29 cellular contexts compared by ENCODE assay signal in genomic region chr4:52865305-52865704, GRCh38. TPM values are rescaled to one million over a fixed set of nuclear protein-coding genes. Genes with fewer than 3 reads are reported as not detected.
DNase-seq lines count a peak whose midpoint lies in the region; ATAC-seq and TF ChIP-seq lines count a peak whose summit lies in the region.
"Had no signal": no experiment of that assay in that cellular context is flagged by ENCODE, and none has a peak within 500 bp of the region (broad histone marks: within the 10 kb centered on the region; RNA-seq: fewer than 3 reads in every experiment).

No MANE protein-coding gene starts in this region.

- in situ Hi-C loops in mammary epithelial cell (cut with MboI; ENCODE audit: low sequenced_read_pairs in 2 of 2) (no loop called here), gastrocnemius medialis (cut with MboI; ENCODE audit: low sequenced_read_pairs in 4 of 4) (loop anchor here in 1 of 4 donors (25.0 kb wide), 1 partner anchor 522 kb away; the partner anchor contains the start of gene FIP1L1)

- dilution Hi-C loops in mammary epithelial cell (cut with HindIII; ENCODE audit: low sequenced_read_pairs) = no loop called here

- H3K36me3 Mint-ChIP-seq in MCF 10A (ENCODE audit: insufficient read depth, unreplicated experiment) (peaks cover 30% of the 10 kb centered on the region), nephron (ENCODE audit: low read depth) (peaks cover 54% of the 10 kb centered on the region), type B pancreatic cell (peaks cover 30% of the 10 kb centered on the region), T-cell (no peaks in the 10 kb centered on the region)

- CTCF ChIA-PET in MCF 10A (lab: Yijun Ruan, JAX) (no interaction called here), mammary epithelial cell (lab: Charles Lee; ENCODE audit: low non-redundant PET) (no interaction called here), T-cell (lab: Charles Lee) (no interaction called here)

- no peak overlapping the region for H3K9ac ChIP-seq in mammary epithelial cell (ENCODE audit: insufficient read depth, low read length)

- H3K4me1 Mint-ChIP-seq in MCF 10A (ENCODE audit: insufficient read depth, unreplicated experiment) (peaks cover 16% of the 10 kb centered on the region), nephron (peaks cover 76% of the 10 kb centered on the region), type B pancreatic cell (ENCODE audit: unreplicated experiment) (peaks cover 49% of the 10 kb centered on the region), T-cell (peaks cover 5 to 10% (median 10%) of the 10 kb centered on the region in 3 donors)

- POLR2A ChIA-PET in MCF 10A (lab: Yijun Ruan, JAX) (interaction anchor here (0.6 to 4.6 kb wide), 3 partner anchors 13 to 152 kb away, joined by 3 to 30 read pairs (median 9); no protein-coding TSS in a partner anchor), T-cell (lab: Charles Lee) (no interaction called here)

- no peak for TF ChIP-seq POLR2A in gastrocnemius medialis (IDR thresholded peaks at IDR 0.05)

- H3K79me2 ChIP-seq in mammary epithelial cell (ENCODE audit: insufficient read depth, low read length) = peaks cover 4% of the 10 kb centered on the region

- peaks cover 11% of the 10 kb centered on the region for H3K4me1 ChIP-seq in mammary epithelial cell (ENCODE audit: insufficient read depth, low read length)
- H3K4me1 ChIP-seq in gastrocnemius medialis = peaks cover 27 to 30% of the 10 kb centered on the region in 2 donors

- H3K4me2 ChIP-seq in mammary epithelial cell (ENCODE audit: insufficient read depth, low read depth, low read length) = no peak overlapping the region

- BruUV-seq in MCF 10A (replicated peaks; lab: Mats Ljungman, UMichigan) (no TSS peak), mammary epithelial cell (replicated peaks; lab: Mats Ljungman, UMichigan) (no TSS peak)

- H3K4me3 ChIP-seq in mammary epithelial cell (replicated peaks in 1 of 3; ENCODE audit: insufficient read depth in 1 of 3, low read depth in 2 of 3, low read length in 3 of 3) (no peak overlapping the region), coronary artery (peak overlapping the region; percentile 90), gastrocnemius medialis (no peak overlapping the region)
- H3K4me3 ChIP-seq: upper lobe of left lung had no signal

- H3K27ac Mint-ChIP-seq in MCF 10A (ENCODE audit: low read depth, unreplicated experiment) = peak overlapping the region; percentile 35
- H3K27ac Mint-ChIP-seq in nephron = peak overlapping the region; percentile 91 to 97 (median 91)
- no peak overlapping the region for H3K27ac Mint-ChIP-seq in type B pancreatic cell
- no peak overlapping the region for H3K27ac Mint-ChIP-seq in T-cell
- H3K27ac Mint-ChIP-seq: activated B cell treated with CpG ODN at 0.5 μM for 24 hours; activated naive CD8-positive, alpha-beta T cell treated with anti-CD3 and anti-CD28 coated beads for 36 hours; activated T-cell treated with anti-CD3 and anti-CD28 coated beads, Interleukin-2, amount 50 U/mL, for 24 hours; IgD-negative memory B cell; progenitor cell of endocrine pancreas had no signal

- H3K9me3 Mint-ChIP-seq in MCF 10A (ENCODE audit: unreplicated experiment) = no peaks in the 10 kb centered on the region
- no peaks in the 10 kb centered on the region for H3K9me3 Mint-ChIP-seq in nephron
- H3K9me3 Mint-ChIP-seq in type B pancreatic cell = no peaks in the 10 kb centered on the region
- H3K9me3 Mint-ChIP-seq in T-cell = no peaks in the 10 kb centered on the region
- H3K9me3 Mint-ChIP-seq: activated B cell treated with CpG ODN at 0.5 μM for 24 hours; activated naive CD8-positive, alpha-beta T cell treated with anti-CD3 and anti-CD28 coated beads for 36 hours; activated T-cell treated with anti-CD3 and anti-CD28 coated beads, Interleukin-2, amount 50 U/mL, for 24 hours; IgD-negative memory B cell had no signal

- no peak overlapping the region for H2AFZ ChIP-seq in mammary epithelial cell (ENCODE audit: low read depth, low read length)

- H3K4me3 Mint-ChIP-seq in MCF 10A (ENCODE audit: unreplicated experiment) (no peak overlapping the region), nephron (peak overlapping the region; percentile 85 to 96 (median 85)), type B pancreatic cell (peak overlapping the region; percentile 88), T-cell (no peak overlapping the region)
- H3K4me3 Mint-ChIP-seq: activated B cell treated with CpG ODN at 0.5 μM for 24 hours; activated naive CD8-positive, alpha-beta T cell treated with anti-CD3 and anti-CD28 coated beads for 36 hours; activated T-cell treated with anti-CD3 and anti-CD28 coated beads, Interleukin-2, amount 50 U/mL, for 24 hours; CD14-positive monocyte had no signal

- intact Hi-C loops in MCF 10A (cut with micrococcal nuclease) (no loop called here), mammary epithelial cell (cut with micrococcal nuclease) (no loop called here), gastrocnemius medialis (cut with DNase I; ENCODE audit: low total_unique reads) (no loop called here)

- no peak for TF ChIP-seq CTCF in MCF 10A (IDR thresholded peaks at IDR 0.05; ENCODE audit: unreplicated experiment)
- TF ChIP-seq CTCF in mammary epithelial cell (conservative IDR thresholded peaks at IDR 0.05 in 1 of 2, IDR thresholded peaks at IDR 0.05 in 1 of 2; ENCODE audit: extremely low read depth in 1 of 2, insufficient read depth in 1 of 2, low read depth in 1 of 2, low read length in 2 of 2) = no peak
- TF ChIP-seq CTCF in coronary artery (IDR thresholded peaks at IDR 0.05) = no peak
- no peak for TF ChIP-seq CTCF in nephron (IDR thresholded peaks at IDR 0.05; ENCODE audit: unreplicated experiment in 3 of 3)
- TF ChIP-seq CTCF in type B pancreatic cell (conservative IDR thresholded peaks at IDR 0.05) = no peak
- TF ChIP-seq CTCF in gastrocnemius medialis (IDR thresholded peaks at IDR 0.05 in 4 of 5, conservative IDR thresholded peaks at IDR 0.05 in 1 of 5) = no peak

- H3K9me3 ChIP-seq in mammary epithelial cell (replicated peaks; ENCODE audit: insufficient read depth, low read length) (no peaks in the 10 kb centered on the region), gastrocnemius medialis (no peaks in the 10 kb centered on the region)
- H3K9me3 ChIP-seq: upper lobe of left lung had no signal

- ATAC-seq in gastrocnemius medialis (no peak), T-cell (replicated peaks in 1 of 4) (no peak), GM21737 (IDR thresholded peaks at IDR 0.05; ENCODE audit: unreplicated experiment) (no peak)
- ATAC-seq: left ventricle myocardium superior, sciatic nerve had no signal

- H3K27me3 Mint-ChIP-seq in MCF 10A (ENCODE audit: insufficient read depth, unreplicated experiment) = no peaks in the 10 kb centered on the region
- H3K27me3 Mint-ChIP-seq in nephron (ENCODE audit: low read depth) = no peaks in the 10 kb centered on the region
- H3K27me3 Mint-ChIP-seq in type B pancreatic cell = peaks cover 24% of the 10 kb centered on the region
- H3K27me3 Mint-ChIP-seq in T-cell = peaks cover 18 to 19% of the 10 kb centered on the region in 2 donors

- WGBS in mammary epithelial cell (ENCODE audit: low coverage, missing lambda C conversion rate) = 93% methylated on average over 8 of the region's 9 CpGs

- H3K27me3 ChIP-seq in mammary epithelial cell (ENCODE audit: insufficient read depth, low read length) (no peaks in the 10 kb centered on the region), gastrocnemius medialis (no peaks in the 10 kb centered on the region)

- no peak for DNase-seq in MCF 10A (ENCODE audit: unreplicated experiment)
- no peak for DNase-seq in mammary epithelial cell
- DNase-seq in coronary artery (ENCODE audit: low spot score) = no peak
- DNase-seq in type B pancreatic cell (ENCODE audit: extremely low spot score, unreplicated experiment) = no peak
- no peak for DNase-seq in gastrocnemius medialis
- DNase-seq in T-cell = no peak
- DNase-seq: activated B cell treated with CpG ODN at 0.5 μM for 24 hours; activated CD4-positive, alpha-beta T cell treated with anti-CD3 and anti-CD28 coated beads, Interleukin-2, amount 50 U/mL, for 1 hour; activated effector memory CD4-positive, alpha-beta T cell treated with anti-CD3 and anti-CD28 coated beads, Interleukin-2, amount 50 U/mL, for 16 hours; activated naive CD8-positive, alpha-beta T cell treated with anti-CD3 and anti-CD28 coated beads for 36 hours; activated T-cell treated with anti-CD3 and anti-CD28 coated beads, Interleukin-2, amount 50 U/mL, for 24 hours; central memory CD4-positive, alpha-beta T cell; left ventricle myocardium superior; NCI-H1048; NCI-H2171; nucleus accumbens; OCI-M1; stimulated activated CD4-positive, alpha-beta T cell treated with anti-CD3 and anti-CD28 coated beads, Interleukin-4, amount 100 ng/mL, for 24 hours had no signal

- H3K36me3 ChIP-seq in mammary epithelial cell (ENCODE audit: insufficient read depth, low read length) = peaks cover 6% of the 10 kb centered on the region
- H3K36me3 ChIP-seq in gastrocnemius medialis = no peaks in the 10 kb centered on the region
- H3K36me3 ChIP-seq: upper lobe of left lung had no signal

- H3K27ac ChIP-seq in mammary epithelial cell (ENCODE audit: insufficient read depth, low read depth, low read length) = no peak overlapping the region
- peak overlapping the region; percentile 36 to 94 for H3K27ac ChIP-seq in coronary artery
- H3K27ac ChIP-seq in gastrocnemius medialis = no peak overlapping the region
- H3K27ac ChIP-seq: RWPE1, upper lobe of left lung had no signal

- no peaks in the 10 kb centered on the region for H4K20me1 ChIP-seq in mammary epithelial cell (ENCODE audit: insufficient read depth, low read length)

RNA-seq across cellular contexts. Expression of gene RASL11B, which starts 3.2 kb away (rescaled TPM):
- total RNA-seq in MCF 10A (2022) (1.7 and 2.6 TPM in 2 replicates), mammary epithelial cell (1 to 10 TPM; 2.4 to 3.5 TPM), type B pancreatic cell (ENCODE audit: low replicate concordance) (2.7 and 15.7 TPM in 2 replicates), gastrocnemius medialis (under 1 TPM in 1 of 4 donors, not detected in 3; 0.18 TPM), T-cell (under 1 TPM in 4 of 5 donors, not detected in 1; 0.32 to 0.72 (median 0.39) TPM)
- polyA plus RNA-seq in mammary epithelial cell = 3.3 TPM
- not detected for polyA minus RNA-seq in mammary epithelial cell
- total RNA-seq: A172, activated B cell treated with CpG ODN at 0.5 μM for 24 hours, dermis blood vessel endothelial cell, endothelial cell of umbilical vein had no signal
- polyA plus RNA-seq: CD14-positive monocyte had no signal

Comparison
In these comparisons a context has a peak if more than half of its experiments do, and no peak if none do; other contexts are left out.
1. H3K27ac Mint-ChIP-seq: peak in MCF 10A (single experiment) and nephron (3 of 3); none in type B pancreatic cell (single experiment) and T-cell (0 of 2).
2. H3K4me3 Mint-ChIP-seq: peak in nephron (3 of 3) and type B pancreatic cell (single experiment); none in MCF 10A (single experiment) and T-cell (0 of 3).
3. H3K27ac ChIP-seq: peak in coronary artery (2 of 2); none in mammary epithelial cell (single experiment) and gastrocnemius medialis (0 of 4).